ENCODE assay signal across 14 cellular contexts in the genomic region with DNA sequence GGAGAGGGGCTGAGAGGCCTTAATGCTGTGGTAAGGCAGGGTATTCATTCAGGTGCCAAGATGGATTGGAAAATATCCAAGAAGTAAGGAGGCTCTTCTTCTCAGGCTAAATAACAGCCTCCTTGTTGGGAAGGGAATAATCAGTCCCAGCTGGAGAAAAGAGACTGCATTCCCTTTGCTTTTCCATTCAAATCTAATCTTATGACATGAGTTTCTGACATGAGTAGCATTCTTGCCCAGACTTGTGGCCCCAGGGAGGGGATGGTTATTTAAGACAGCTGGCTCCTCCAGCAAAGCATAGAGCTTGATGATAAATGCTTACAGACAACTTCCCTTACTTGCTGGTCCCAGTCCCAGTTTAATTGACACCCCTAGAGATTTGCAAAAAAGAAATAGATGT.
A peak's percentile ranks its signal among the peaks of the same experiment; 100 is the strongest.
DNase-seq lines count a peak whose midpoint lies in the region; FAIRE-seq and TF ChIP-seq lines count a peak whose summit lies in the region.
"Had no signal": no experiment of that assay in that cellular context is flagged by ENCODE, and none has a peak within 500 bp of the region (broad histone marks: within the 10 kb centered on the region; RNA-seq: fewer than 3 reads in every experiment).

No MANE protein-coding gene starts in this region.

- no peak for TF ChIP-seq CTCF in AG09309 (IDR thresholded peaks at IDR 0.05; ENCODE audit: control insufficient read depth, insufficient read depth, low read depth, low read length, missing control alignments)

- TF ChIP-seq POLR2A in GM12891 (IDR thresholded peaks at IDR 0.05; ENCODE audit: low read depth, low read length): no peak

- no peaks in the 10 kb centered on the region for H3K9me3 ChIP-seq in MG63
- H3K9me3 ChIP-seq: HAP-1, psoas muscle had no signal

- peak; percentile 86 for DNase-seq in AG09309 (ENCODE audit: low read depth)
- peak; percentile 44 for DNase-seq in MG63
- peak; percentile 49 for DNase-seq in left kidney (ENCODE audit: low read depth, low spot score)
- DNase-seq in NCI-H146 treated with DMSO at 0.1 percent for 48 hours (lab: John Stamatoyannopoulos, UW; ENCODE audit: unreplicated experiment): no peak
- DNase-seq in NCI-H1092 (lab: John Stamatoyannopoulos, UW): no peak
- no peak for DNase-seq in posterior cingulate gyrus
- no peak for DNase-seq in GM12891 (ENCODE audit: insufficient read length, low spot score)
- DNase-seq: activated T-cell treated with anti-CD3 and anti-CD28 coated beads, Interleukin-2, amount 50 U/mL, for 72 hours; CD4-positive, CD25-positive, alpha-beta regulatory T cell; central memory CD4-positive, alpha-beta T cell; psoas muscle; RPMI8226 had no signal

- no peaks in the 10 kb centered on the region for H3K27me3 ChIP-seq in MG63

- H3K27ac ChIP-seq in cingulate gyrus (ENCODE audit: low read depth, low read length): peak overlapping the region; percentile 33
- H3K27ac ChIP-seq: psoas muscle had no signal

- FAIRE-seq in GM12891 (lab: Jason Lieb, UNC): no peak

- H3K36me3 ChIP-seq in MG63: no peaks in the 10 kb centered on the region
- H3K36me3 ChIP-seq: HAP-1 had no signal

- H3K4me3 ChIP-seq in AG09309 (ENCODE audit: control insufficient read depth, low read depth, low read length) (no peak overlapping the region), MG63 (no peak overlapping the region)
- H3K4me3 ChIP-seq: HAP-1, psoas muscle had no signal

- intact Hi-C loops in posterior cingulate gyrus (cut with DNase I): no loop called here

TF ChIP-seq in GM12891, 5 proteins besides CTCF, POLR2A, EP300 and RAD21:
- TF ChIP-seq POU2F2 (IDR thresholded peaks at IDR 0.05; ENCODE audit: low read depth, low read length) (no peak), SPI1 (IDR thresholded peaks at IDR 0.05; ENCODE audit: low read depth, low read length) (no peak), TAF1 (IDR thresholded peaks at IDR 0.05; ENCODE audit: low read depth, low read length) (no peak), PAX5 (IDR thresholded peaks at IDR 0.05; ENCODE audit: insufficient read depth, low read length, severe bottlenecking) (no peak), POLR2AphosphoS5 (IDR thresholded peaks at IDR 0.05; ENCODE audit: low read depth, low read length) (no peak)

Comparison
In these comparisons a context has a peak if more than half of its experiments do, and no peak if none do; other contexts are left out.
1. DNase-seq: peak in AG09309 (single experiment), MG63 (single experiment) and left kidney (single experiment); none in NCI-H146 treated with DMSO at 0.1 percent for 48 hours (single experiment), NCI-H1092 (single experiment), posterior cingulate gyrus (0 of 10) and GM12891 (single experiment).